Comparison of ENCODE assay signal across 29 cellular contexts in genomic region chr7:148209643-148210042, GRCh38.
"Had no signal": no experiment of that assay in that cellular context is flagged by ENCODE, and none has a peak within 500 bp of the region (broad histone marks: within the 10 kb centered on the region; RNA-seq: fewer than 3 reads in every experiment).

No MANE protein-coding gene starts in this region.

- FAIRE-seq: pancreas had no signal

- H3K27ac ChIP-seq: neutrophil, pancreas, psoas muscle, right lobe of liver, sigmoid colon, spleen, suprapubic skin, testis, tibial artery, transverse colon, upper lobe of right lung, uterus had no signal

- H3K9me3 ChIP-seq: neutrophil, pancreas, psoas muscle, right lobe of liver, sigmoid colon, spleen, suprapubic skin, testis, tibial artery, transverse colon, upper lobe of right lung, uterus had no signal

- H3K4me1 ChIP-seq: psoas muscle, right lobe of liver, upper lobe of right lung, uterus had no signal

- H3K36me3 ChIP-seq: neutrophil, pancreas, right lobe of liver, sigmoid colon, spleen, suprapubic skin, tibial artery, transverse colon, upper lobe of right lung, uterus had no signal

- ATAC-seq: naive thymus-derived CD4-positive, alpha-beta T cell; natural killer cell; pancreas; psoas muscle; right cardiac atrium; right lobe of liver; stimulated activated naive CD8-positive, alpha-beta T cell treated with anti-CD3 and anti-CD28 coated beads, Interleukin-15, amount 100 ng/mL, for 72 hours; stimulated activated naive CD8-positive, alpha-beta T cell treated with anti-CD3 and anti-CD28 coated beads, Interleukin-15, Interleukin-2, amounts not matched to agents 100 U/mL and 50 U/mL, for 24 hours; upper lobe of right lung had no signal

- H3K36me3 Mint-ChIP-seq: naive thymus-derived CD4-positive, alpha-beta T cell; natural killer cell; type B pancreatic cell had no signal

- H3K27me3 ChIP-seq: neutrophil, pancreas, right lobe of liver, sigmoid colon, spleen, suprapubic skin, testis, tibial artery, transverse colon, upper lobe of right lung, uterus had no signal

- DNase-seq: naive thymus-derived CD4-positive, alpha-beta T cell; natural killer cell; nephron progenitor cell; nucleus accumbens; pancreas; psoas muscle; right cardiac atrium; right lobe of liver; sigmoid colon; spleen; stimulated activated CD4-positive, alpha-beta T cell treated with anti-CD3 and anti-CD28 coated beads, Interleukin-12 subunit alpha, Interleukin-12 subunit beta, amount 100 ng/mL, for 4 hours; stimulated activated CD4-positive, alpha-beta T cell treated with anti-CD3 and anti-CD28 coated beads, Interleukin-1b, Interleukin-23, amount 100 ng/mL, for 48 hours; stimulated activated CD4-positive, alpha-beta T cell treated with anti-CD3 and anti-CD28 coated beads, Interleukin-4, amount 100 ng/mL, for 1 hour; stimulated activated CD4-positive, alpha-beta T cell treated with anti-CD3 and anti-CD28 coated beads, Interleukin-4, amount 100 ng/mL, for 4 hours; stimulated activated CD8-positive, alpha-beta memory T cell treated with anti-CD3 and anti-CD28 coated beads, Interleukin-4, amount 100 ng/mL, for 48 hours; stimulated activated naive CD4-positive, alpha-beta T cell; stimulated activated naive CD8-positive, alpha-beta T cell treated with anti-CD3 and anti-CD28 coated beads, Interleukin-15, amount 100 ng/mL, for 72 hours; stimulated activated naive CD8-positive, alpha-beta T cell treated with anti-CD3 and anti-CD28 coated beads, Interleukin-15, Interleukin-2, amounts not matched to agents 100 U/mL and 50 U/mL, for 24 hours; substantia nigra; testis; tibial artery; transverse colon; upper lobe of right lung; uterus had no signal

- H3K27ac Mint-ChIP-seq: naive thymus-derived CD4-positive, alpha-beta T cell; natural killer cell; type B pancreatic cell had no signal

- H3K4me3 ChIP-seq: pancreas, psoas muscle, right lobe of liver, sigmoid colon, smooth muscle cell, spleen, suprapubic skin, testis, tibial artery, transverse colon, upper lobe of right lung, uterus had no signal

- H3K9me3 Mint-ChIP-seq: natural killer cell; nephron progenitor cell; stimulated activated naive CD8-positive, alpha-beta T cell treated with anti-CD3 and anti-CD28 coated beads, Interleukin-15, amount 100 ng/mL, for 72 hours; type B pancreatic cell had no signal

- H3K4me1 Mint-ChIP-seq: natural killer cell; stimulated activated naive CD8-positive, alpha-beta T cell treated with anti-CD3 and anti-CD28 coated beads, Interleukin-15, amount 100 ng/mL, for 72 hours had no signal

- H3K4me3 Mint-ChIP-seq: naive thymus-derived CD4-positive, alpha-beta T cell; natural killer cell; nephron progenitor cell; neural crest cell; stimulated activated naive CD8-positive, alpha-beta T cell treated with anti-CD3 and anti-CD28 coated beads, Interleukin-15, amount 100 ng/mL, for 72 hours; type B pancreatic cell had no signal
